Comparison of ENCODE assay signal across 22 cellular contexts in the genomic region with DNA sequence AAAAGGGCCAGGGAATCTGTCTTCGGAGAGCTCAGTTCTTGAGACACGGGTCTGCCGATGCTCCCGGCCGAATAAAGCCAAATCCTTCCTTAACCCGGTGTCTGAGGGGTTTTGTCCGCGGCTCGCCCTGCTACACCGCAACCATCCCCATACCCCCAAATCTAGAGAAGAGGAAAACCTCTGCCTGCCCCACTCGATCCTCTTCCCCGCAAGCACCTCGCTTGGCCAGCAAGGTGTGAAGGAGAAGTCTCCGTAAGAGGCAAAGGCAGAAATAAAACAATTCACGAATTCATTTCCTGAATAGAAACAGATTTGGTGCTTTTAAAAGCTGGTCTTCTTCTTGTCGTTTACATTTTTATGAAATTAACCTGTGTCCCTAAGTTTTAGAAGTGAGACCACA.
"Had no signal": no experiment of that assay in that cellular context is flagged by ENCODE, and none has a peak within 500 bp of the region (broad histone marks: within the 10 kb centered on the region; RNA-seq: fewer than 3 reads in every experiment).

No MANE protein-coding gene starts in this region.

- H3K9me3 ChIP-seq: left ventricle myocardium inferior, psoas muscle, right atrium auricular region, vagina had no signal

- H3K9me3 Mint-ChIP-seq: mesothelial cell of epicardium; naive thymus-derived CD8-positive, alpha-beta T cell had no signal

- H3K36me3 Mint-ChIP-seq: activated naive CD4-positive, alpha-beta T cell treated with anti-CD3 and anti-CD28 coated beads, Interleukin-2, amount 50 U/mL, for 72 hours; mesothelial cell of epicardium; naive thymus-derived CD8-positive, alpha-beta T cell; stimulated activated memory B cell treated with anti-CD40 and anti-IgM and Interleukin-4, amounts not matched to agents 10 μg/mL and 1 μg/mL and 100 μg/mL, for 72 hours had no signal

- H3K27ac Mint-ChIP-seq: activated CD8-positive, alpha-beta T cell treated with anti-CD3 and anti-CD28 coated beads, Interleukin-2, amount 10 ng/mL, durations not matched to agents 7 days and 5 days; activated naive CD4-positive, alpha-beta T cell treated with anti-CD3 and anti-CD28 coated beads, Interleukin-2, amount 50 U/mL, for 72 hours; activated T-helper 1 cell treated with anti-CD3 and anti-CD28 coated beads, Interleukin-12 subunit alpha, Interleukin-12 subunit beta, Interleukin-2, Interleukin-4 antibody, amounts not matched to agents 30 ng/mL and 10 ng/mL and 1 ng/mL, durations not matched to agents 14 hours and 24 hours and 36 hours; mesothelial cell of epicardium; naive thymus-derived CD8-positive, alpha-beta T cell; T-helper 2 cell treated with Interferon-gamma antibody and Interleukin-4, amounts not matched to agents 5 μg/mL and 100 μg/mL, for 36 hours had no signal

- H3K4me3 Mint-ChIP-seq: activated CD8-positive, alpha-beta T cell treated with anti-CD3 and anti-CD28 coated beads, Interleukin-2, amount 10 ng/mL, durations not matched to agents 7 days and 5 days; activated T-helper 1 cell treated with anti-CD3 and anti-CD28 coated beads, Interleukin-12 subunit alpha, Interleukin-12 subunit beta, Interleukin-2, Interleukin-4 antibody, amounts not matched to agents 30 ng/mL and 10 ng/mL and 1 ng/mL, durations not matched to agents 14 hours and 24 hours and 36 hours; mesothelial cell of epicardium; naive thymus-derived CD8-positive, alpha-beta T cell; T-helper 2 cell treated with Interferon-gamma antibody and Interleukin-4, amounts not matched to agents 5 μg/mL and 100 μg/mL, for 36 hours had no signal

- DNase-seq: activated CD4-positive, alpha-beta T cell treated with anti-CD3 and anti-CD28 coated beads, Interleukin-2, amount 50 U/mL, for 1 hour; activated CD4-positive, CD25-positive, alpha-beta regulatory T cell treated with anti-CD3 and anti-CD28 coated beads, Interleukin-2, amount 50 U/mL, for 72 hours; activated CD8-positive, alpha-beta T cell treated with anti-CD3 and anti-CD28 coated beads, Interleukin-2, amount 10 ng/mL, durations not matched to agents 7 days and 5 days; central memory CD4-positive, alpha-beta T cell; effector memory CD4-positive, alpha-beta T cell; foreskin melanocyte; mammary epithelial cell; naive thymus-derived CD8-positive, alpha-beta T cell; stimulated activated CD4-positive, alpha-beta T cell treated with anti-CD3 and anti-CD28 coated beads, Interleukin-12 subunit alpha, Interleukin-12 subunit beta, amount 100 ng/mL, for 4 hours; trophoblast cell had no signal

- H3K27ac ChIP-seq: left ventricle myocardium inferior, psoas muscle, right atrium auricular region, vagina, VCaP had no signal

- H3K36me3 ChIP-seq: left ventricle myocardium inferior, right atrium auricular region, vagina had no signal

- FAIRE-seq: astrocyte, colon had no signal

- H3K4me1 Mint-ChIP-seq: naive thymus-derived CD8-positive, alpha-beta T cell had no signal

- H3K4me1 ChIP-seq: left ventricle myocardium inferior, psoas muscle, right atrium auricular region, vagina had no signal

- H3K4me3 ChIP-seq: left ventricle myocardium inferior, psoas muscle, right atrium auricular region, vagina had no signal
